11 cellular contexts compared by ENCODE assay signal in genomic region chr3:186787642-186788481, GRCh38.
DNase-seq lines count a peak whose midpoint lies in the region; ATAC-seq and TF ChIP-seq lines count a peak whose summit lies in the region.
"Had no signal": no experiment of that assay in that cellular context is flagged by ENCODE, and none has a peak within 500 bp of the region (broad histone marks: within the 10 kb centered on the region; RNA-seq: fewer than 3 reads in every experiment).

No MANE protein-coding gene starts in this region.

- peak overlapping the region; percentile 100 for H3K27ac Mint-ChIP-seq in stimulated activated naive CD8-positive, alpha-beta T cell treated with anti-CD3 and anti-CD28 coated beads, Interleukin-15, Interleukin-2, amounts not matched to agents 100 ng/mL and 50 ng/mL, for 24 hours

- H4K20me1 ChIP-seq in SU-DHL-6 (ENCODE audit: low read depth, low read length): peaks cover 44% of the 10 kb centered on the region

- no peaks in the 10 kb centered on the region for H3K9me3 Mint-ChIP-seq in stimulated activated naive CD8-positive, alpha-beta T cell treated with anti-CD3 and anti-CD28 coated beads, Interleukin-15, Interleukin-2, amounts not matched to agents 100 ng/mL and 50 ng/mL, for 24 hours

- no peaks in the 10 kb centered on the region for H3K9me3 ChIP-seq in SU-DHL-6 (ENCODE audit: insufficient read depth, low read length)
- H3K9me3 ChIP-seq: body of pancreas had no signal

- no peaks in the 10 kb centered on the region for H3K27me3 Mint-ChIP-seq in stimulated activated naive CD8-positive, alpha-beta T cell treated with anti-CD3 and anti-CD28 coated beads, Interleukin-15, Interleukin-2, amounts not matched to agents 100 ng/mL and 50 ng/mL, for 24 hours

- TF ChIP-seq CTCF in SU-DHL-6 (IDR thresholded peaks at IDR 0.05; ENCODE audit: insufficient read depth, low read length, poor library complexity, severe bottlenecking) (no peak), fibroblast of pulmonary artery (IDR thresholded peaks at IDR 0.05; ENCODE audit: low read length, missing control alignments) (no peak)

- H3K79me2 ChIP-seq in SU-DHL-6 (ENCODE audit: insufficient read depth, low read length): peaks cover 42% of the 10 kb centered on the region

- H3K4me3 Mint-ChIP-seq in stimulated activated naive CD8-positive, alpha-beta T cell treated with anti-CD3 and anti-CD28 coated beads, Interleukin-15, Interleukin-2, amounts not matched to agents 100 ng/mL and 50 ng/mL, for 24 hours: peak overlapping the region; percentile 99

- DNase-seq in stimulated activated naive CD8-positive, alpha-beta T cell treated with anti-CD3 and anti-CD28 coated beads, Interleukin-15, Interleukin-2, amounts not matched to agents 100 U/mL and 50 U/mL, for 24 hours: no peak
- peak; percentile 8 for DNase-seq in fibroblast of pulmonary artery (ENCODE audit: low read depth)
- DNase-seq in SHP77 treated with DMSO at 0.1 percent for 48 hours (lab: John Stamatoyannopoulos, UW): no peak
- no peak for DNase-seq in superior temporal gyrus (ENCODE audit: extremely low spot score)
- DNase-seq: body of pancreas; GF-D8; stimulated activated CD4-positive, alpha-beta T cell treated with anti-CD3 and anti-CD28 coated beads, Interleukin-15, amount 100 ng/mL, for 24 hours had no signal

- H3K36me3 Mint-ChIP-seq in stimulated activated naive CD8-positive, alpha-beta T cell treated with anti-CD3 and anti-CD28 coated beads, Interleukin-15, Interleukin-2, amounts not matched to agents 100 ng/mL and 50 ng/mL, for 24 hours (ENCODE audit: low read depth): peaks cover 94% of the 10 kb centered on the region

- H3K27ac ChIP-seq in SU-DHL-6 (ENCODE audit: low read depth, low read length): no peak overlapping the region

- no peak overlapping the region for H2AFZ ChIP-seq in SU-DHL-6 (ENCODE audit: low read depth, low read length, severe bottlenecking)

- H3K4me2 ChIP-seq in SU-DHL-6 (ENCODE audit: low read depth, low read length, poor library complexity, severe bottlenecking): peak overlapping the region; percentile 1

- H3K36me3 ChIP-seq in SU-DHL-6 (ENCODE audit: low read length): peaks cover 79% of the 10 kb centered on the region

- no peak overlapping the region for H3K9ac ChIP-seq in SU-DHL-6 (ENCODE audit: low read length)

- H3K4me3 ChIP-seq in SU-DHL-6 (ENCODE audit: insufficient read depth, low read length, poor library complexity, severe bottlenecking) (no peak overlapping the region), fibroblast of pulmonary artery (replicated peaks; ENCODE audit: low read depth, low read length) (no peak overlapping the region)
- H3K4me3 ChIP-seq: body of pancreas had no signal

- no peaks in the 10 kb centered on the region for H3K27me3 ChIP-seq in SU-DHL-6 (ENCODE audit: low read length)
- H3K27me3 ChIP-seq: body of pancreas had no signal

- ATAC-seq in stimulated activated naive CD8-positive, alpha-beta T cell treated with anti-CD3 and anti-CD28 coated beads, Interleukin-15, Interleukin-2, amounts not matched to agents 100 U/mL and 50 U/mL, for 24 hours: no peak
- ATAC-seq in HG03457 (IDR thresholded peaks at IDR 0.05; ENCODE audit: unreplicated experiment) (no peak), HG03521 (IDR thresholded peaks at IDR 0.05; ENCODE audit: unreplicated experiment) (no peak)
- ATAC-seq: body of pancreas had no signal

- H3K9me2 ChIP-seq in SU-DHL-6 (replicated peaks; ENCODE audit: insufficient read depth, low read length): no peaks in the 10 kb centered on the region

- H3K4me1 Mint-ChIP-seq in stimulated activated naive CD8-positive, alpha-beta T cell treated with anti-CD3 and anti-CD28 coated beads, Interleukin-15, Interleukin-2, amounts not matched to agents 100 ng/mL and 50 ng/mL, for 24 hours (ENCODE audit: low read depth): peaks cover 64% of the 10 kb centered on the region

- H3F3A ChIP-seq in SU-DHL-6 (ENCODE audit: insufficient read depth): peaks cover 98% of the 10 kb centered on the region
